2 cellular contexts compared by ENCODE assay signal in genomic region chr18:9336827-9337226, GRCh38.
TF ChIP-seq lines count a peak whose summit lies in the region.

No MANE protein-coding gene starts in this region.

TF ChIP-seq in A549, 52 proteins besides CTCF, POLR2A, EP300 and RAD21 (continued from another document):
- TF ChIP-seq E2F6 (IDR thresholded peaks at IDR 0.05; ENCODE audit: borderline replicate concordance, low read depth): no peak
- TF ChIP-seq KDM1A (IDR thresholded peaks at IDR 0.05; ENCODE audit: low read depth): no peak
- TF ChIP-seq EHF (CRISPR knock-in tag; IDR thresholded peaks at IDR 0.05): no peak
- TF ChIP-seq TP53 (CRISPR knock-in tag; IDR thresholded peaks at IDR 0.05): no peak
- TF ChIP-seq, protein P1, sequence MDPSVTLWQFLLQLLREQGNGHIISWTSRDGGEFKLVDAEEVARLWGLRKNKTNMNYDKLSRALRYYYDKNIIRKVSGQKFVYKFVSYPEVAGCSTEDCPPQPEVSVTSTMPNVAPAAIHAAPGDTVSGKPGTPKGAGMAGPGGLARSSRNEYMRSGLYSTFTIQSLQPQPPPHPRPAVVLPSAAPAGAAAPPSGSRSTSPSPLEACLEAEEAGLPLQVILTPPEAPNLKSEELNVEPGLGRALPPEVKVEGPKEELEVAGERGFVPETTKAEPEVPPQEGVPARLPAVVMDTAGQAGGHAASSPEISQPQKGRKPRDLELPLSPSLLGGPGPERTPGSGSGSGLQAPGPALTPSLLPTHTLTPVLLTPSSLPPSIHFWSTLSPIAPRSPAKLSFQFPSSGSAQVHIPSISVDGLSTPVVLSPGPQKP (IDR thresholded peaks at IDR 0.05; ENCODE audit: low read depth, low read length): no peak
- TF ChIP-seq RCOR1 (IDR thresholded peaks at IDR 0.05; ENCODE audit: low read depth, low read length): no peak
- TF ChIP-seq, protein P2, sequence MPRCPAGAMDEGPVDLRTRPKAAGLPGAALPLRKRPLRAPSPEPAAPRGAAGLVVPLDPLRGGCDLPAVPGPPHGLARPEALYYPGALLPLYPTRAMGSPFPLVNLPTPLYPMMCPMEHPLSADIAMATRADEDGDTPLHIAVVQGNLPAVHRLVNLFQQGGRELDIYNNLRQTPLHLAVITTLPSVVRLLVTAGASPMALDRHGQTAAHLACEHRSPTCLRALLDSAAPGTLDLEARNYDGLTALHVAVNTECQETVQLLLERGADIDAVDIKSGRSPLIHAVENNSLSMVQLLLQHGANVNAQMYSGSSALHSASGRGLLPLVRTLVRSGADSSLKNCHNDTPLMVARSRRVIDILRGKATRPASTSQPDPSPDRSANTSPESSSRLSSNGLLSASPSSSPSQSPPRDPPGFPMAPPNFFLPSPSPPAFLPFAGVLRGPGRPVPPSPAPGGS (IDR thresholded peaks at IDR 0.05): no peak
- TF ChIP-seq EHMT2 (IDR thresholded peaks at IDR 0.05; ENCODE audit: low read depth): no peak
- TF ChIP-seq HEYL (CRISPR knock-in tag; IDR thresholded peaks at IDR 0.05): no peak
- TF ChIP-seq NR3C1 (IDR thresholded peaks at IDR 0.05): no peak
- no peak for TF ChIP-seq MAZ (IDR thresholded peaks at IDR 0.05; ENCODE audit: borderline replicate concordance, low read depth, low read length)
- TF ChIP-seq JUNB (IDR thresholded peaks at IDR 0.05): no peak
- no peak for TF ChIP-seq SREBF2 (IDR thresholded peaks at IDR 0.05)
- no peak for TF ChIP-seq FOSB (CRISPR knock-in tag; IDR thresholded peaks at IDR 0.05)
- TF ChIP-seq, protein P3, sequence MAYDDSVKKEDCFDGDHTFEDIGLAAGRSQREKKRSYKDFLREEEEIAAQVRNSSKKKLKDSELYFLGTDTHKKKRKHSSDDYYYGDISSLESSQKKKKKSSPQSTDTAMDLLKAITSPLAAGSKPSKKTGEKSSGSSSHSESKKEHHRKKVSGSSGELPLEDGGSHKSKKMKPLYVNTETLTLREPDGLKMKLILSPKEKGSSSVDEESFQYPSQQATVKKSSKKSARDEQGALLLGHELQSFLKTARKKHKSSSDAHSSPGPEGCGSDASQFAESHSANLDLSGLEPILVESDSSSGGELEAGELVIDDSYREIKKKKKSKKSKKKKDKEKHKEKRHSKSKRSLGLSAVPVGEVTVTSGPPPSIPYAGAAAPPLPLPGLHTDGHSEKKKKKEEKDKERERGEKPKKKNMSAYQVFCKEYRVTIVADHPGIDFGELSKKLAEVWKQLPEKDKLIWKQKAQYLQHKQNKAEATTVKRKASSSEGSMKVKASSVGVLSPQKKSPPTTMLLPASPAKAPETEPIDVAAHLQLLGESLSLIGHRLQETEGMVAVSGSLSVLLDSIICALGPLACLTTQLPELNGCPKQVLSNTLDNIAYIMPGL (CRISPR knock-in tag; IDR thresholded peaks at IDR 0.05; ENCODE audit: borderline replicate concordance): no peak

TF ChIP-seq in GM12878, 131 proteins besides CTCF, POLR2A, EP300 and RAD21 (continued from another document):
- TF ChIP-seq, protein P4, sequence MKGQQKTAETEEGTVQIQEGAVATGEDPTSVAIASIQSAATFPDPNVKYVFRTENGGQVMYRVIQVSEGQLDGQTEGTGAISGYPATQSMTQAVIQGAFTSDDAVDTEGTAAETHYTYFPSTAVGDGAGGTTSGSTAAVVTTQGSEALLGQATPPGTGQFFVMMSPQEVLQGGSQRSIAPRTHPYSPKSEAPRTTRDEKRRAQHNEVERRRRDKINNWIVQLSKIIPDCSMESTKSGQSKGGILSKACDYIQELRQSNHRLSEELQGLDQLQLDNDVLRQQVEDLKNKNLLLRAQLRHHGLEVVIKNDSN (IDR thresholded peaks at IDR 0.05; ENCODE audit: borderline replicate concordance, extremely low read length, insufficient read depth, low read depth, low read length): no peak
- TF ChIP-seq, protein P5, sequence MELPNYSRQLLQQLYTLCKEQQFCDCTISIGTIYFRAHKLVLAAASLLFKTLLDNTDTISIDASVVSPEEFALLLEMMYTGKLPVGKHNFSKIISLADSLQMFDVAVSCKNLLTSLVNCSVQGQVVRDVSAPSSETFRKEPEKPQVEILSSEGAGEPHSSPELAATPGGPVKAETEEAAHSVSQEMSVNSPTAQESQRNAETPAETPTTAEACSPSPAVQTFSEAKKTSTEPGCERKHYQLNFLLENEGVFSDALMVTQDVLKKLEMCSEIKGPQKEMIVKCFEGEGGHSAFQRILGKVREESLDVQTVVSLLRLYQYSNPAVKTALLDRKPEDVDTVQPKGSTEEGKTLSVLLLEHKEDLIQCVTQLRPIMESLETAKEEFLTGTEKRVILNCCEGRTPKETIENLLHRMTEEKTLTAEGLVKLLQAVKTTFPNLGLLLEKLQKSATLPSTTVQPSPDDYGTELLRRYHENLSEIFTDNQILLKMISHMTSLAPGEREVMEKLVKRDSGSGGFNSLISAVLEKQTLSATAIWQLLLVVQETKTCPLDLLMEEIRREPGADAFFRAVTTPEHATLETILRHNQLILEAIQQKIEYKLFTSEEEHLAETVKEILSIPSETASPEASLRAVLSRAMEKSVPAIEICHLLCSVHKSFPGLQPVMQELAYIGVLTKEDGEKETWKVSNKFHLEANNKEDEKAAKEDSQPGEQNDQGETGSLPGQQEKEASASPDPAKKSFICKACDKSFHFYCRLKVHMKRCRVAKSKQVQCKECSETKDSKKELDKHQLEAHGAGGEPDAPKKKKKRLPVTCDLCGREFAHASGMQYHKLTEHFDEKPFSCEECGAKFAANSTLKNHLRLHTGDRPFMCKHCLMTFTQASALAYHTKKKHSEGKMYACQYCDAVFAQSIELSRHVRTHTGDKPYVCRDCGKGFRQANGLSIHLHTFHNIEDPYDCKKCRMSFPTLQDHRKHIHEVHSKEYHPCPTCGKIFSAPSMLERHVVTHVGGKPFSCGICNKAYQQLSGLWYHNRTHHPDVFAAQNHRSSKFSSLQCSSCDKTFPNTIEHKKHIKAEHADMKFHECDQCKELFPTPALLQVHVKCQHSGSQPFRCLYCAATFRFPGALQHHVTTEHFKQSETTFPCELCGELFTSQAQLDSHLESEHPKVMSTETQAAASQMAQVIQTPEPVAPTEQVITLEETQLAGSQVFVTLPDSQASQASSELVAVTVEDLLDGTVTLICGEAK (IDR thresholded peaks at IDR 0.05; ENCODE audit: borderline replicate concordance): no peak
- TF ChIP-seq CBX3 (IDR thresholded peaks at IDR 0.05; ENCODE audit: borderline replicate concordance, low read depth) (no peak), MEF2B (IDR thresholded peaks at IDR 0.05; ENCODE audit: partially characterized antibody, poor library complexity, severe bottlenecking) (no peak), SUZ12 (IDR thresholded peaks at IDR 0.05; ENCODE audit: unreplicated experiment) (no peak), DPF2 (IDR thresholded peaks at IDR 0.05) (no peak)
TF ChIP-seq in GM12878: peak in this region for 0.
